19 cellular contexts compared by ENCODE assay signal in the genomic region with DNA sequence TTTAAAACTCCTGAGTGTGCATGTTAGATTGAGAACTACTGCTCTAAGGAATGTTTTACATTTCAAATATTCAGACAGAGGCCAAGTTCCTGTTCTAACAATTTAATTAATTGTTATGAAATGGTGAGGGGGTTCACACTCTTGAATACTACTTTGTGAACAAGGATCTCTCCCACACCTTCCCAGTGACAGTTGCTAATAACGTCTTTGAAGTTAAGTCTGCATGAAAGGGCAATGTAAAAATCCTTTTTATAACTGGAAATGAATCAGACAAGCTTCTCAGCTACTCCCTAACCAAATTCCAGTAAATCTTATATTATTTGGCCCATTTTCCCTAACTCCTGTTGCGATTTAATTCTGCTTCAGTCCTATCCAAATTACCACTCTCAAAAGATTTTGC.
DNase-seq lines count a peak whose midpoint lies in the region; TF ChIP-seq lines count a peak whose summit lies in the region.
"Had no signal": no experiment of that assay in that cellular context is flagged by ENCODE, and none has a peak within 500 bp of the region (broad histone marks: within the 10 kb centered on the region; RNA-seq: fewer than 3 reads in every experiment).

No MANE protein-coding gene starts in this region.

- H3K27me3 ChIP-seq in adipocyte (replicated peaks; ENCODE audit: control insufficient read depth, insufficient read depth, low read length) = no peaks in the 10 kb centered on the region
- H3K27me3 ChIP-seq in iPS-20b (ENCODE audit: insufficient read depth, low read length) = no peaks in the 10 kb centered on the region
- no peaks in the 10 kb centered on the region for H3K27me3 ChIP-seq in smooth muscle cell (ENCODE audit: low read depth)
- H3K27me3 ChIP-seq: Peyer's patch had no signal

- no peaks in the 10 kb centered on the region for H3K9me3 ChIP-seq in adipocyte (ENCODE audit: control insufficient read depth, low read length)
- no peaks in the 10 kb centered on the region for H3K9me3 ChIP-seq in iPS-20b (ENCODE audit: insufficient read depth, low read depth, low read length)
- H3K9me3 ChIP-seq in smooth muscle cell (replicated peaks; ENCODE audit: low read depth) = no peaks in the 10 kb centered on the region
- H3K9me3 ChIP-seq: HAP-1, Peyer's patch had no signal

- H3K4me1 ChIP-seq in adipocyte (ENCODE audit: control insufficient read depth, insufficient read depth, low read length) (peaks cover 18% of the 10 kb centered on the region), iPS-20b (ENCODE audit: insufficient read depth, low read length) (peaks cover 7% of the 10 kb centered on the region; the same call in 1 of the 2 replicates), smooth muscle cell (ENCODE audit: low read depth) (peaks cover 8% of the 10 kb centered on the region)
- H3K4me1 ChIP-seq: HAP-1, Peyer's patch had no signal

- no peaks in the 10 kb centered on the region for H3K36me3 Mint-ChIP-seq in osteocyte (ENCODE audit: unreplicated experiment)
- H3K36me3 Mint-ChIP-seq in progenitor cell of endocrine pancreas (ENCODE audit: insufficient read depth) = no peaks in the 10 kb centered on the region
- H3K36me3 Mint-ChIP-seq: CD4-positive, CD25-positive, alpha-beta regulatory T cell had no signal

- H4K20me1 ChIP-seq in smooth muscle cell (ENCODE audit: low read depth) = no peaks in the 10 kb centered on the region

- H3K36me3 ChIP-seq in adipocyte (ENCODE audit: control insufficient read depth, insufficient read depth, low read length, severe bottlenecking) = no peaks in the 10 kb centered on the region
- H3K36me3 ChIP-seq in iPS-20b (ENCODE audit: insufficient read depth, low read depth, low read length) = no peaks in the 10 kb centered on the region
- H3K36me3 ChIP-seq in smooth muscle cell (ENCODE audit: low read depth) = no peaks in the 10 kb centered on the region
- H3K36me3 ChIP-seq: HAP-1, Peyer's patch had no signal

- TF ChIP-seq CTCF in osteocyte (IDR thresholded peaks at IDR 0.05) = no peak
- TF ChIP-seq CTCF in progenitor cell of endocrine pancreas (IDR thresholded peaks at IDR 0.05; ENCODE audit: unreplicated experiment) = no peak
- TF ChIP-seq CTCF in smooth muscle cell (IDR thresholded peaks at IDR 0.05; ENCODE audit: borderline replicate concordance, insufficient read depth, poor library complexity, severe bottlenecking) = no peak

- H3K27me3 Mint-ChIP-seq in osteocyte (ENCODE audit: unreplicated experiment) = no peaks in the 10 kb centered on the region
- H3K27me3 Mint-ChIP-seq in progenitor cell of endocrine pancreas = no peaks in the 10 kb centered on the region
- H3K27me3 Mint-ChIP-seq: CD4-positive, CD25-positive, alpha-beta regulatory T cell had no signal

- H3K9ac ChIP-seq in adipocyte (ENCODE audit: low read length) (no peak overlapping the region), iPS-20b (ENCODE audit: low read depth, low read length) (peak overlapping the region; percentile 27; the same call in 1 of the 2 replicates), smooth muscle cell (ENCODE audit: low read depth) (no peak overlapping the region)
- H3K9ac ChIP-seq: GM23248 had no signal

- H3K79me2 ChIP-seq in smooth muscle cell (ENCODE audit: low read depth) = no peaks in the 10 kb centered on the region

- H3K27ac Mint-ChIP-seq in osteocyte (ENCODE audit: unreplicated experiment) (peak overlapping the region; percentile 36), progenitor cell of endocrine pancreas (no peak overlapping the region)
- H3K27ac Mint-ChIP-seq: CD4-positive, CD25-positive, alpha-beta regulatory T cell had no signal

- H3K4me3 Mint-ChIP-seq in osteocyte (ENCODE audit: unreplicated experiment) = no peak overlapping the region
- H3K4me3 Mint-ChIP-seq in progenitor cell of endocrine pancreas (ENCODE audit: low read depth) = no peak overlapping the region
- H3K4me3 Mint-ChIP-seq: CD4-positive, CD25-positive, alpha-beta regulatory T cell had no signal

- no peak overlapping the region for H2AFZ ChIP-seq in smooth muscle cell (ENCODE audit: low read depth)
- H2AFZ ChIP-seq: GM23248 had no signal

- WGBS in smooth muscle cell (ENCODE audit: low lambda C conversion rate) = 57% methylated on average over 2 of the region's 2 CpGs

- H3K4me2 ChIP-seq in smooth muscle cell = no peak overlapping the region

- peaks cover 29% of the 10 kb centered on the region for H3K4me1 Mint-ChIP-seq in osteocyte (ENCODE audit: unreplicated experiment)
- no peaks in the 10 kb centered on the region for H3K4me1 Mint-ChIP-seq in progenitor cell of endocrine pancreas (ENCODE audit: low read depth)
- H3K4me1 Mint-ChIP-seq: CD4-positive, CD25-positive, alpha-beta regulatory T cell had no signal

- DNase-seq in adipocyte (ENCODE audit: low read depth) (peak; percentile 21), osteocyte (ENCODE audit: extremely low spot score, unreplicated experiment) (no peak), progenitor cell of endocrine pancreas (ENCODE audit: low spot score, unreplicated experiment) (no peak), ACHN (no peak), smooth muscle cell (lab: John Stamatoyannopoulos, UW; ENCODE audit: unreplicated experiment) (no peak), LoVo (ENCODE audit: low spot score) (no peak)
- DNase-seq: CD4-positive, CD25-positive, alpha-beta regulatory T cell; EL; GF-D8; KG1; NCI-H1105; NCI-H2029 treated with DMSO at 0.1 percent for 48 hours; NCI-H226; NCI-H524; NCI-H774; Peyer's patch had no signal

- H3K4me3 ChIP-seq in adipocyte (ENCODE audit: low read length) = no peak overlapping the region
- H3K4me3 ChIP-seq in iPS-20b (ENCODE audit: low read length) = no peak overlapping the region
- H3K4me3 ChIP-seq in smooth muscle cell = no peak overlapping the region
- H3K4me3 ChIP-seq: GM23248, HAP-1, Peyer's patch had no signal

- H3K9me3 Mint-ChIP-seq in osteocyte (ENCODE audit: unreplicated experiment) (no peaks in the 10 kb centered on the region), progenitor cell of endocrine pancreas (ENCODE audit: low read depth) (no peaks in the 10 kb centered on the region)

- H3K27ac ChIP-seq in iPS-20b (ENCODE audit: low read length) (no peak overlapping the region), smooth muscle cell (ENCODE audit: low read depth) (no peak overlapping the region)
- H3K27ac ChIP-seq: GM23248, Peyer's patch had no signal

- no peaks in the 10 kb centered on the region for H3F3A ChIP-seq in smooth muscle cell (ENCODE audit: low read depth)

- in situ Hi-C loops in ACHN (cut with HindIII; ENCODE audit: low pct_ligation_motif_present, low pct_unique_long_range_greater_than_20kb, low sequenced_read_pairs) = no loop called here
